10 cellular contexts compared by ENCODE assay signal in the genomic region with DNA sequence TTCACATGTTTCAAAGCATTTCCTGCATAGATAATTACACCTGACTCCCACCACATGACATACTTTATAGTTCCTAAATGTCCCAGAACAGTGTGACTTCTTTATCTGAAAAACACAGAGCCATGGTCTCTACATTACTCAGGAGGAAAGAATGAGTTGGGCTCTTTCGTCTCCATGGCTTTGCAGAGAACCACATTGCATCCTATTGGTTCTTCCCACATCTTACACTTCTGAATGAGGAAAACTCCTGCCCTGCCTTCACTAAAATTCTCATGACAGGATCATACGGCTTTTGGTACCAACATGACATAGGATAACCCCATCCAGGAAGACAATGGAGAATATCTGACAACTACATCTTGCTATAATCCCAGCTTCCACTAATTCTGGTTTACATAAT.
DNase-seq lines count a peak whose midpoint lies in the region; ATAC-seq and TF ChIP-seq lines count a peak whose summit lies in the region.
"Had no signal": no experiment of that assay in that cellular context is flagged by ENCODE, and none has a peak within 500 bp of the region (broad histone marks: within the 10 kb centered on the region; RNA-seq: fewer than 3 reads in every experiment).

No MANE protein-coding gene starts in this region.

- TF ChIP-seq POLR2A in testis (IDR thresholded peaks at IDR 0.05), result no peak

- no peak overlapping the region for H3K4me3 ChIP-seq in ascending aorta
- no peak overlapping the region for H3K4me3 ChIP-seq in neural progenitor cell
- H3K4me3 ChIP-seq in testis, result no peak overlapping the region

- H3K9me3 Mint-ChIP-seq in Calu3 (ENCODE audit: low read depth, unreplicated experiment) (no peaks in the 10 kb centered on the region), neural progenitor cell (no peaks in the 10 kb centered on the region)
- no peaks in the 10 kb centered on the region for H3K9me3 Mint-ChIP-seq in natural killer cell treated with Interleukin-12 subunit alpha and Interleukin-12 subunit beta and Interleukin-15 and Interleukin-18, amount 100 ng/mL, for 72 hours

- BruUV-seq in Calu3 (replicated peaks; lab: Mats Ljungman, UMichigan), result no TSS peak

- no peak for ATAC-seq in natural killer cell treated with Interleukin-12 subunit alpha and Interleukin-12 subunit beta and Interleukin-15 and Interleukin-18, amount 100 ng/mL, for 72 hours
- no peak for ATAC-seq in GM18909 (IDR thresholded peaks at IDR 0.05; ENCODE audit: poor library complexity, unreplicated experiment)

- peaks cover 77% of the 10 kb centered on the region for H3K4me1 Mint-ChIP-seq in Calu3 (ENCODE audit: low read depth, unreplicated experiment)
- H3K4me1 Mint-ChIP-seq in natural killer cell treated with Interleukin-12 subunit alpha and Interleukin-12 subunit beta and Interleukin-15 and Interleukin-18, amount 100 ng/mL, for 72 hours (ENCODE audit: low read depth in 2 of 2), result peaks cover 90 to 94% of the 10 kb centered on the region in 2 donors
- peaks cover 35% of the 10 kb centered on the region for H3K4me1 Mint-ChIP-seq in neural progenitor cell

- WGBS in testis, 2 donors, result 60 to 71% methylated on average over 2 of the region's 2 CpGs

- H2AFZ ChIP-seq in neural progenitor cell (replicated peaks), result no peak overlapping the region

- H3K27ac Mint-ChIP-seq in Calu3 (ENCODE audit: unreplicated experiment) (peak overlapping the region; percentile 68), neural progenitor cell (no peak overlapping the region)
- H3K27ac Mint-ChIP-seq in natural killer cell treated with Interleukin-12 subunit alpha and Interleukin-12 subunit beta and Interleukin-15 and Interleukin-18, amount 100 ng/mL, for 72 hours, result peak overlapping the region; percentile 95 to 96

- H3K27me3 Mint-ChIP-seq in Calu3 (ENCODE audit: unreplicated experiment) (no peaks in the 10 kb centered on the region), neural progenitor cell (ENCODE audit: insufficient read depth, low read depth) (peaks cover 6% of the 10 kb centered on the region)
- H3K27me3 Mint-ChIP-seq in natural killer cell treated with Interleukin-12 subunit alpha and Interleukin-12 subunit beta and Interleukin-15 and Interleukin-18, amount 100 ng/mL, for 72 hours, result no peaks in the 10 kb centered on the region

- H3K9me3 ChIP-seq in KOPT-K1 (ENCODE audit: insufficient read depth, low read length, poor library complexity, severe bottlenecking) (no peaks in the 10 kb centered on the region), ascending aorta (no peaks in the 10 kb centered on the region), neural progenitor cell (ENCODE audit: low read depth) (no peaks in the 10 kb centered on the region), testis (no peaks in the 10 kb centered on the region)

- H3K4me2 ChIP-seq in neural progenitor cell, result no peak overlapping the region

- H3K4me3 Mint-ChIP-seq in Calu3 (ENCODE audit: low read depth, unreplicated experiment) (no peak overlapping the region), neural progenitor cell (no peak overlapping the region)
- peak overlapping the region; percentile 98 for H3K4me3 Mint-ChIP-seq in natural killer cell treated with Interleukin-12 subunit alpha and Interleukin-12 subunit beta and Interleukin-15 and Interleukin-18, amount 100 ng/mL, for 72 hours

- H3F3A ChIP-seq in neural progenitor cell (ENCODE audit: low read depth), result no peaks in the 10 kb centered on the region

- peak overlapping the region; percentile 62 for H3K27ac ChIP-seq in KOPT-K1 (ENCODE audit: low read depth, low read length, poor library complexity, severe bottlenecking)
- peak overlapping the region; percentile 76 to 80 for H3K27ac ChIP-seq in ascending aorta
- no peak overlapping the region for H3K27ac ChIP-seq in neural progenitor cell
- H3K27ac ChIP-seq in testis, result no peak overlapping the region

- CTCF ChIA-PET in Calu3 (lab: Charles Lee), result no interaction called here

- DNase-seq in Calu3 (no peak), ascending aorta (ENCODE audit: low spot score in 2 of 2) (no peak), SHP77 treated with DMSO at 0.1 percent for 48 hours (lab: John Stamatoyannopoulos, UW) (no peak), neural progenitor cell (ENCODE audit: low spot score) (no peak), testis (no peak)
- DNase-seq in natural killer cell treated with Interleukin-12 subunit alpha and Interleukin-12 subunit beta and Interleukin-15 and Interleukin-18, amount 100 ng/mL, for 72 hours (ENCODE audit: low spot score), result no peak
- DNase-seq: activated CD4-positive, CD25-positive, alpha-beta regulatory T cell treated with anti-CD3 and anti-CD28 coated beads, Interleukin-2, amount 50 U/mL, for 72 hours; NCI-H446 had no signal

- no peaks in the 10 kb centered on the region for H4K20me1 ChIP-seq in neural progenitor cell (ENCODE audit: low read depth)

- H3K36me3 Mint-ChIP-seq in Calu3 (ENCODE audit: insufficient read depth, unreplicated experiment), result peaks cover 11% of the 10 kb centered on the region
- peaks cover 51% of the 10 kb centered on the region for H3K36me3 Mint-ChIP-seq in natural killer cell treated with Interleukin-12 subunit alpha and Interleukin-12 subunit beta and Interleukin-15 and Interleukin-18, amount 100 ng/mL, for 72 hours
- H3K36me3 Mint-ChIP-seq in neural progenitor cell, result peaks cover 3% of the 10 kb centered on the region

- intact Hi-C loops in Calu3 (cut with micrococcal nuclease; ENCODE audit: unreplicated experiment) (no loop called here), ascending aorta (cut with DNase I) (no loop called here), testis (cut with DNase I; ENCODE audit: low total_unique reads) (no loop called here)

- H3K27me3 ChIP-seq in ascending aorta, result no peaks in the 10 kb centered on the region
- no peaks in the 10 kb centered on the region for H3K27me3 ChIP-seq in neural progenitor cell
- no peaks in the 10 kb centered on the region for H3K27me3 ChIP-seq in testis

- no peaks in the 10 kb centered on the region for H3K79me2 ChIP-seq in neural progenitor cell (ENCODE audit: low read depth)

- H3K36me3 ChIP-seq in KOPT-K1 (ENCODE audit: insufficient read depth, low read length), result peaks cover 52% of the 10 kb centered on the region
- no peaks in the 10 kb centered on the region for H3K36me3 ChIP-seq in ascending aorta
- no peaks in the 10 kb centered on the region for H3K36me3 ChIP-seq in neural progenitor cell
- no peaks in the 10 kb centered on the region for H3K36me3 ChIP-seq in testis (ENCODE audit: low read depth, missing control alignments)

- no peak overlapping the region for H3K9ac ChIP-seq in neural progenitor cell

- TF ChIP-seq CTCF in Calu3 (IDR thresholded peaks at IDR 0.05; ENCODE audit: unreplicated experiment) (no peak), ascending aorta (IDR thresholded peaks at IDR 0.05) (no peak), neural progenitor cell (IDR thresholded peaks at IDR 0.05) (no peak), testis (IDR thresholded peaks at IDR 0.05) (no peak)

- H3K4me1 ChIP-seq in ascending aorta, result peaks cover 14 to 78% of the 10 kb centered on the region in 2 donors
- peaks cover 11% of the 10 kb centered on the region for H3K4me1 ChIP-seq in neural progenitor cell
- H3K4me1 ChIP-seq in testis, result peaks cover 24% of the 10 kb centered on the region

Comparison
In these comparisons a context has a peak if more than half of its experiments do, and no peak if none do; other contexts are left out.
1. H3K27ac ChIP-seq: peak in KOPT-K1 (single experiment) and ascending aorta (2 of 2); none in neural progenitor cell (single experiment) and testis (0 of 2).